In the genomic region with DNA sequence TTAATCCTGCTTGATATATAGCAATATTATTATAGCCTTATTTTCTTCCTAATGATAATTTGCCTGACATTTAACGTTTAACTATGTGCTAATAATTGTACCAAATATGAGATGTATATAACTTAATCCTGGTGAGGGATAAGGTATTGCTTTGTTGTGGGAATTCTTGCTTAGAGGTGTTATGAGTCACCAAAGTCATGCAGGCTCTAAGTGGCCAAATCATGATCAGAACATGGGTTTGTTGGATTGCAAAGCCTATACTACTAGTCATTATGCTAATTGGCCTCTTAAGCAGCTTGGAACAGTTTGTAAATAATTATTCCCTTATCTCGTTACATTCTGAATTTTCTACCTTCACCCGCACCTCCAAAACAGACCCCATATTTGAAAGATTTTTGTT, we compare ENCODE assay signal across 30 cellular contexts. TPM values are rescaled to one million over a fixed set of nuclear protein-coding genes. Genes with fewer than 3 reads are reported as not detected.
DNase-seq lines count a peak whose midpoint lies in the region; ATAC-seq and TF ChIP-seq lines count a peak whose summit lies in the region.
"Had no signal": no experiment of that assay in that cellular context is flagged by ENCODE, and none has a peak within 500 bp of the region (broad histone marks: within the 10 kb centered on the region; RNA-seq: fewer than 3 reads in every experiment).

No MANE protein-coding gene starts in this region.

- H3K4me3 ChIP-seq in endocrine pancreas (ENCODE audit: control insufficient read depth, insufficient read depth, low read length) (peak overlapping the region; percentile 34), mammary epithelial cell (replicated peaks in 1 of 3; ENCODE audit: insufficient read depth in 1 of 3, low read depth in 2 of 3, low read length in 3 of 3) (no peak overlapping the region)
- H3K4me3 ChIP-seq: GM23248, PC-9, SJSA1 had no signal

- ATAC-seq in T-helper 17 cell, result no peak
- ATAC-seq: HepG2, T-cell had no signal

- in situ Hi-C loops in mammary epithelial cell (cut with MboI; ENCODE audit: low sequenced_read_pairs in 2 of 2), result no loop called here

- H3K4me3 Mint-ChIP-seq in T-helper 17 cell, result no peak overlapping the region
- H3K4me3 Mint-ChIP-seq: CD14-positive monocyte; CD8-positive, alpha-beta memory T cell; H9; T-cell had no signal

- H3K9me3 ChIP-seq in T-helper 17 cell (ENCODE audit: control insufficient read depth, low read length, poor library complexity, severe bottlenecking), result no peaks in the 10 kb centered on the region
- H3K9me3 ChIP-seq in endocrine pancreas (ENCODE audit: control insufficient read depth, low read length), result no peaks in the 10 kb centered on the region
- no peaks in the 10 kb centered on the region for H3K9me3 ChIP-seq in mammary epithelial cell (replicated peaks; ENCODE audit: insufficient read depth, low read length)
- H3K9me3 ChIP-seq: BE2C, SJSA1 had no signal

- H3K4me2 ChIP-seq in mammary epithelial cell (ENCODE audit: insufficient read depth, low read depth, low read length), result no peak overlapping the region
- H3K4me2 ChIP-seq: PC-9 had no signal

- WGBS in mammary epithelial cell (ENCODE audit: low coverage, missing lambda C conversion rate), result 62% methylated on average over 3 of the region's 3 CpGs

- H2AFZ ChIP-seq in mammary epithelial cell (ENCODE audit: low read depth, low read length), result no peak overlapping the region
- H2AFZ ChIP-seq: GM23248, PC-9 had no signal

- H3K79me2 ChIP-seq in mammary epithelial cell (ENCODE audit: insufficient read depth, low read length), result no peaks in the 10 kb centered on the region

- no peaks in the 10 kb centered on the region for H3K36me3 Mint-ChIP-seq in T-helper 17 cell (ENCODE audit: low read depth)
- H3K36me3 Mint-ChIP-seq: CD14-positive monocyte; CD8-positive, alpha-beta memory T cell; T-cell had no signal

- peaks cover 4% of the 10 kb centered on the region for H3K4me1 Mint-ChIP-seq in T-helper 17 cell

- H4K20me1 ChIP-seq in mammary epithelial cell (ENCODE audit: insufficient read depth, low read length), result no peaks in the 10 kb centered on the region

- H3K27me3 Mint-ChIP-seq in T-helper 17 cell, result peaks cover 27% of the 10 kb centered on the region

- no peak for TF ChIP-seq CTCF in mammary epithelial cell (conservative IDR thresholded peaks at IDR 0.05 in 1 of 2, IDR thresholded peaks at IDR 0.05 in 1 of 2; ENCODE audit: extremely low read depth in 1 of 2, insufficient read depth in 1 of 2, low read depth in 1 of 2, low read length in 2 of 2)

- peaks cover 10% of the 10 kb centered on the region for H3K4me1 ChIP-seq in endocrine pancreas (ENCODE audit: control insufficient read depth, insufficient read depth, low read length)
- peaks cover 6% of the 10 kb centered on the region for H3K4me1 ChIP-seq in mammary epithelial cell (ENCODE audit: insufficient read depth, low read length)
- H3K4me1 ChIP-seq: BE2C, SJSA1 had no signal

- DNase-seq in NCI-H1436 (lab: John Stamatoyannopoulos, UW) (peak; percentile 16), NCI-H1436 treated with DMSO at 0.1 percent for 48 hours (lab: John Stamatoyannopoulos, UW) (no peak), T-helper 17 cell (no peak), renal cortical epithelial cell (ENCODE audit: low read depth) (peak; percentile 93), DMS153 (lab: John Stamatoyannopoulos, UW) (no peak), NCI-H774 (lab: John Stamatoyannopoulos, UW) (no peak), mammary epithelial cell (no peak)
- DNase-seq: 8988T; ACHN; BE2C; CD8-positive, alpha-beta memory T cell; DND-41; GM23248; H9; Kasumi-1; MV-4-11; NCI-H187 treated with DMSO at 0.1 percent for 48 hours; NCI-H2107; NCI-H524; NK-92 treated with Interleukin-12 subunit alpha and Interleukin-12 subunit beta, amount 100 ng/mL, for 24 hours; PC-9; Right ventricle myocardium superior; RPMI8226; T-cell had no signal

- peak overlapping the region; percentile 21 for H3K27ac Mint-ChIP-seq in T-helper 17 cell
- H3K27ac Mint-ChIP-seq: CD14-positive monocyte; CD8-positive, alpha-beta memory T cell; H9; T-cell had no signal

- intact Hi-C loops in mammary epithelial cell (cut with micrococcal nuclease), result no loop called here

- H3K9ac ChIP-seq in endocrine pancreas (ENCODE audit: control insufficient read depth, insufficient read depth, low read length), result no peak overlapping the region
- no peak overlapping the region for H3K9ac ChIP-seq in mammary epithelial cell (ENCODE audit: insufficient read depth, low read length)
- H3K9ac ChIP-seq: GM23248 had no signal

- dilution Hi-C loops in mammary epithelial cell (cut with HindIII; ENCODE audit: low sequenced_read_pairs), result no loop called here

- no peak overlapping the region for H3K27ac ChIP-seq in mammary epithelial cell (ENCODE audit: insufficient read depth, low read depth, low read length)
- H3K27ac ChIP-seq: GM23248, PC-9, SJSA1 had no signal

- CTCF ChIA-PET in mammary epithelial cell (lab: Charles Lee; ENCODE audit: low non-redundant PET), result no interaction called here

- no peaks in the 10 kb centered on the region for H3K27me3 ChIP-seq in endocrine pancreas (ENCODE audit: control insufficient read depth, insufficient read depth, low read length)
- no peaks in the 10 kb centered on the region for H3K27me3 ChIP-seq in mammary epithelial cell (ENCODE audit: insufficient read depth, low read length)
- H3K27me3 ChIP-seq: BE2C, SJSA1 had no signal

- BruUV-seq in mammary epithelial cell (replicated peaks; lab: Mats Ljungman, UMichigan), result no TSS peak

- H3K36me3 ChIP-seq in endocrine pancreas (ENCODE audit: control insufficient read depth, insufficient read depth, low read length), result no peaks in the 10 kb centered on the region
- H3K36me3 ChIP-seq in mammary epithelial cell (ENCODE audit: insufficient read depth, low read length), result no peaks in the 10 kb centered on the region
- H3K36me3 ChIP-seq: BE2C, SJSA1 had no signal

RNA-seq across cellular contexts. Expression of a gene that starts 21.9 kb away (rescaled TPM):
- total RNA-seq in T-helper 17 cell, result not detected
- 2.4 and 4.7 TPM in 2 replicates for total RNA-seq in renal cortical epithelial cell
- total RNA-seq in mammary epithelial cell, result 10 to 100 TPM; 22.7 to 39.8 TPM
- polyA plus RNA-seq in mammary epithelial cell, result 12.1 TPM
- 5.4 TPM for polyA minus RNA-seq in mammary epithelial cell
- total RNA-seq: CD8-positive, alpha-beta memory T cell; GM23248; HepG2; Right ventricle myocardium superior; SJSA1; T-cell had no signal
- polyA plus RNA-seq: CD14-positive monocyte; CD8-positive, alpha-beta memory T cell; GM23248 had no signal

RNA-seq across cellular contexts. Expression of a gene that starts 28.8 kb away (rescaled TPM):
- not detected for total RNA-seq in T-helper 17 cell
- not detected in 2 replicates for total RNA-seq in renal cortical epithelial cell
- not detected for total RNA-seq in mammary epithelial cell
- polyA plus RNA-seq in mammary epithelial cell, result not detected
- not detected for polyA minus RNA-seq in mammary epithelial cell
- total RNA-seq: CD8-positive, alpha-beta memory T cell; GM23248; H9; HepG2; HT1080; MCF 10A; PC-9; Right ventricle myocardium superior; SJSA1; T-cell had no signal
- polyA plus RNA-seq: CD14-positive monocyte; CD8-positive, alpha-beta memory T cell; GM23248 had no signal

Comparison
In these comparisons a context has a peak if more than half of its experiments do, and no peak if none do; other contexts are left out.
1. DNase-seq: peak in NCI-H1436 (single experiment) and renal cortical epithelial cell (single experiment); none in NCI-H1436 treated with DMSO at 0.1 percent for 48 hours (single experiment), T-helper 17 cell (0 of 3), DMS153 (single experiment), NCI-H774 (single experiment) and mammary epithelial cell (single experiment).